In genomic region chr2:38603402-38604265, GRCh38 we compare ENCODE assay signal across 1 cellular context.
TF ChIP-seq lines count a peak whose summit lies in the region.

No MANE protein-coding gene starts in this region.

TF ChIP-seq in HepG2, 621 proteins besides CTCF, POLR2A, EP300 and RAD21 (continued from another document):
- TF ChIP-seq ZNF550 (CRISPR knock-in tag; IDR thresholded peaks at IDR 0.05; ENCODE audit: borderline replicate concordance), result no peak
- no peak for TF ChIP-seq ZNF432 (CRISPR knock-in tag; IDR thresholded peaks at IDR 0.05; ENCODE audit: borderline replicate concordance)
TF ChIP-seq in HepG2: peak in this region for 184.
